ENCODE assay signal across 30 cellular contexts in genomic region chr4:6594826-6595355, GRCh38. TPM values are rescaled to one million over a fixed set of nuclear protein-coding genes. Genes with fewer than 3 reads are reported as not detected.
DNase-seq lines count a peak whose midpoint lies in the region; ATAC-seq and TF ChIP-seq lines count a peak whose summit lies in the region.
"Had no signal": no experiment of that assay in that cellular context is flagged by ENCODE, and none has a peak within 500 bp of the region (broad histone marks: within the 10 kb centered on the region; RNA-seq: fewer than 3 reads in every experiment).

No MANE protein-coding gene starts in this region.

- POLR2A ChIA-PET in PC-3 (lab: Charles Lee; ENCODE audit: unreplicated experiment) (no interaction called here), WTC11 (lab: Charles Lee) (no interaction called here)

- intact Hi-C loops in PC-3 (cut with micrococcal nuclease), result no loop called here

- TF ChIP-seq EP300 in suprapubic skin (IDR thresholded peaks at IDR 0.05), result no peak

- H3K9me2 ChIP-seq in PC-3 (replicated peaks; ENCODE audit: low read length), result no peaks in the 10 kb centered on the region

- H3K4me2 ChIP-seq in PC-3 (ENCODE audit: low read length), result no peak overlapping the region

- H3K27me3 ChIP-seq in PC-3 (ENCODE audit: low read length) (no peaks in the 10 kb centered on the region), suprapubic skin (no peaks in the 10 kb centered on the region)
- H3K27me3 ChIP-seq: esophagus muscularis mucosa, SJCRH30 had no signal

- H2AFZ ChIP-seq in PC-3 (ENCODE audit: low read length), result no peak overlapping the region

- H3K9me3 ChIP-seq in PC-3 (ENCODE audit: low read length), result no peaks in the 10 kb centered on the region
- H3K9me3 ChIP-seq in suprapubic skin, result no peaks in the 10 kb centered on the region
- H3K9me3 ChIP-seq: esophagus muscularis mucosa, gastrocnemius medialis, lower lobe of right lung, SJCRH30 had no signal

- peak overlapping the region; percentile 46 for H3K27ac Mint-ChIP-seq in activated naive CD4-positive, alpha-beta T cell treated with anti-CD3 and anti-CD28 coated beads, Interleukin-2, amount 10 ng/mL, durations not matched to agents 7 days and 5 days
- no peak overlapping the region for H3K27ac Mint-ChIP-seq in WTC11
- H3K27ac Mint-ChIP-seq: CD4-positive, alpha-beta memory T cell; dendritic cell treated with granulocyte-macrophage colony-stimulating factor and Interleukin-4, amounts not matched to agents 40 ng/mL and 50 ng/mL, for 4 days; naive thymus-derived CD8-positive, alpha-beta T cell; stimulated activated memory B cell treated with anti-CD40 and anti-IgM and Interleukin-4, amounts not matched to agents 10 μg/mL and 1 μg/mL and 100 μg/mL, for 72 hours; type B pancreatic cell had no signal

- DNase-seq in activated naive CD4-positive, alpha-beta T cell treated with anti-CD3 and anti-CD28 coated beads, Interleukin-2, amount 10 ng/mL, durations not matched to agents 7 days and 5 days, result no peak
- DNase-seq in activated naive CD4-positive, alpha-beta T cell treated with anti-CD3 and anti-CD28 coated beads, Interleukin-2, amount 50 U/mL, for 16 hours, result no peak
- DNase-seq in PC-3 (peak; percentile 25), suprapubic skin (ENCODE audit: low spot score in 2 of 2) (no peak), WTC11 (ENCODE audit: low spot score) (no peak)
- DNase-seq: 8988T; activated CD4-positive, CD25-positive, alpha-beta regulatory T cell; activated naive CD4-positive, alpha-beta T cell; activated T-cell treated with anti-CD3 and anti-CD28 coated beads, Interleukin-2, amount 50 U/mL, for 48 hours; CD4-positive, alpha-beta memory T cell; gastrocnemius medialis; kidney glomerular epithelial cell; lower lobe of right lung; naive thymus-derived CD8-positive, alpha-beta T cell; NCI-H1694 treated with DMSO at 0.1 percent for 48 hours; NCI-H446 treated with DMSO at 0.1 percent for 48 hours; occipital lobe; SJCRH30; stimulated activated CD4-positive, alpha-beta T cell treated with anti-CD3 and anti-CD28 coated beads, Interleukin-15, amount 100 ng/mL, for 24 hours; substantia nigra; SW 1271; T-helper 9 cell had no signal

- H3F3A ChIP-seq in PC-3 (ENCODE audit: low read length, unreplicated experiment), result no peaks in the 10 kb centered on the region

- H3K4me1 ChIP-seq in PC-3 (ENCODE audit: insufficient read depth, low read length) (no peaks in the 10 kb centered on the region), suprapubic skin (no peaks in the 10 kb centered on the region)
- H3K4me1 ChIP-seq: esophagus muscularis mucosa, gastrocnemius medialis, lower lobe of right lung, SJCRH30 had no signal

- no peak for TF ChIP-seq POLR2A in suprapubic skin (IDR thresholded peaks at IDR 0.05)

- 96% methylated on average over 7 of the region's 7 CpGs for WGBS in suprapubic skin

- TF ChIP-seq CTCF in PC-3 (conservative IDR thresholded peaks at IDR 0.05; ENCODE audit: low read depth, low read length) (no peak), suprapubic skin (IDR thresholded peaks at IDR 0.05) (no peak), WTC11 (IDR thresholded peaks at IDR 0.05) (no peak)

- H3K4me3 ChIP-seq in PC-3 (ENCODE audit: low read length) (no peak overlapping the region), suprapubic skin (no peak overlapping the region)
- H3K4me3 ChIP-seq: esophagus muscularis mucosa, gastrocnemius medialis, lower lobe of right lung, SJCRH30 had no signal

- H3K4me1 Mint-ChIP-seq in activated naive CD4-positive, alpha-beta T cell treated with anti-CD3 and anti-CD28 coated beads, Interleukin-2, amount 10 ng/mL, durations not matched to agents 7 days and 5 days, result no peaks in the 10 kb centered on the region
- no peaks in the 10 kb centered on the region for H3K4me1 Mint-ChIP-seq in WTC11
- H3K4me1 Mint-ChIP-seq: CD4-positive, alpha-beta memory T cell had no signal

- CTCF ChIA-PET in activated naive CD4-positive, alpha-beta T cell treated with anti-CD3 and anti-CD28 coated beads, Interleukin-2, amount 10 ng/mL, durations not matched to agents 7 days and 5 days (lab: Charles Lee), result no interaction called here
- CTCF ChIA-PET in PC-3 (lab: Charles Lee) (no interaction called here), WTC11 (lab: Charles Lee) (no interaction called here)

- peaks cover 21% of the 10 kb centered on the region for H3K36me3 Mint-ChIP-seq in activated naive CD4-positive, alpha-beta T cell treated with anti-CD3 and anti-CD28 coated beads, Interleukin-2, amount 10 ng/mL, durations not matched to agents 7 days and 5 days
- peaks cover 2% of the 10 kb centered on the region; the same call in 1 of the 2 replicates for H3K36me3 Mint-ChIP-seq in WTC11
- H3K36me3 Mint-ChIP-seq: type B pancreatic cell had no signal

- H3K9ac ChIP-seq in PC-3 (ENCODE audit: low read length), result no peak overlapping the region

- ATAC-seq in PC-3, result peak; percentile 43; the same call in 1 of the 2 replicates
- ATAC-seq in esophagus mucosa, result peak; percentile 45
- no peak for ATAC-seq in GM18870 (IDR thresholded peaks at IDR 0.05; ENCODE audit: unreplicated experiment)
- ATAC-seq in HG03439 (IDR thresholded peaks at IDR 0.05; ENCODE audit: unreplicated experiment), result no peak
- no peak for ATAC-seq in WTC11
- ATAC-seq: gastrocnemius medialis; lower lobe of right lung; naive thymus-derived CD8-positive, alpha-beta T cell; stimulated activated memory B cell treated with anti-CD40 and anti-IgM and Interleukin-4, amounts not matched to agents 10 μg/mL and 1 μg/mL and 100 μg/mL, for 72 hours had no signal

- H3K27ac ChIP-seq in PC-3 (ENCODE audit: low read length) (no peak overlapping the region), suprapubic skin (no peak overlapping the region)
- H3K27ac ChIP-seq: esophagus muscularis mucosa, gastrocnemius medialis, HL-60, lower lobe of right lung, SJCRH30 had no signal

- BruUV-seq in PC-3 (replicated peaks; lab: Mats Ljungman, UMichigan), result no TSS peak

- H3K36me3 ChIP-seq in PC-3 (ENCODE audit: low read depth, low read length) (no peaks in the 10 kb centered on the region), suprapubic skin (peaks cover 78% of the 10 kb centered on the region)
- H3K36me3 ChIP-seq: gastrocnemius medialis, SJCRH30 had no signal

- no peaks in the 10 kb centered on the region for H3K27me3 Mint-ChIP-seq in activated naive CD4-positive, alpha-beta T cell treated with anti-CD3 and anti-CD28 coated beads, Interleukin-2, amount 10 ng/mL, durations not matched to agents 7 days and 5 days
- peaks cover 4% of the 10 kb centered on the region; the same call in 1 of the 2 replicates for H3K27me3 Mint-ChIP-seq in WTC11 (ENCODE audit: low read depth)
- H3K27me3 Mint-ChIP-seq: CD4-positive, alpha-beta memory T cell; dendritic cell treated with granulocyte-macrophage colony-stimulating factor and Interleukin-4, amounts not matched to agents 40 ng/mL and 50 ng/mL, for 4 days; naive thymus-derived CD8-positive, alpha-beta T cell; stimulated activated memory B cell treated with anti-CD40 and anti-IgM and Interleukin-4, amounts not matched to agents 10 μg/mL and 1 μg/mL and 100 μg/mL, for 72 hours; type B pancreatic cell had no signal

- H3K9me3 Mint-ChIP-seq in activated naive CD4-positive, alpha-beta T cell treated with anti-CD3 and anti-CD28 coated beads, Interleukin-2, amount 10 ng/mL, durations not matched to agents 7 days and 5 days, result no peaks in the 10 kb centered on the region
- no peaks in the 10 kb centered on the region for H3K9me3 Mint-ChIP-seq in WTC11
- H3K9me3 Mint-ChIP-seq: CD4-positive, alpha-beta memory T cell; dendritic cell treated with granulocyte-macrophage colony-stimulating factor and Interleukin-4, amounts not matched to agents 40 ng/mL and 50 ng/mL, for 4 days; naive thymus-derived CD8-positive, alpha-beta T cell; stimulated activated memory B cell treated with anti-CD40 and anti-IgM and Interleukin-4, amounts not matched to agents 10 μg/mL and 1 μg/mL and 100 μg/mL, for 72 hours; type B pancreatic cell had no signal

- no peaks in the 10 kb centered on the region for H4K20me1 ChIP-seq in PC-3 (ENCODE audit: low read length)

- no peak overlapping the region for H3K4me3 Mint-ChIP-seq in activated naive CD4-positive, alpha-beta T cell treated with anti-CD3 and anti-CD28 coated beads, Interleukin-2, amount 10 ng/mL, durations not matched to agents 7 days and 5 days
- H3K4me3 Mint-ChIP-seq in WTC11, result no peak overlapping the region
- H3K4me3 Mint-ChIP-seq: CD4-positive, alpha-beta memory T cell; dendritic cell treated with granulocyte-macrophage colony-stimulating factor and Interleukin-4, amounts not matched to agents 40 ng/mL and 50 ng/mL, for 4 days; naive thymus-derived CD8-positive, alpha-beta T cell; stimulated activated memory B cell treated with anti-CD40 and anti-IgM and Interleukin-4, amounts not matched to agents 10 μg/mL and 1 μg/mL and 100 μg/mL, for 72 hours; type B pancreatic cell had no signal

- no peaks in the 10 kb centered on the region for H3K79me2 ChIP-seq in PC-3 (ENCODE audit: low read length)

TF ChIP-seq in WTC11, 78 proteins besides CTCF, POLR2A, EP300 and RAD21 (continues in another document):
- TF ChIP-seq, protein P1, sequence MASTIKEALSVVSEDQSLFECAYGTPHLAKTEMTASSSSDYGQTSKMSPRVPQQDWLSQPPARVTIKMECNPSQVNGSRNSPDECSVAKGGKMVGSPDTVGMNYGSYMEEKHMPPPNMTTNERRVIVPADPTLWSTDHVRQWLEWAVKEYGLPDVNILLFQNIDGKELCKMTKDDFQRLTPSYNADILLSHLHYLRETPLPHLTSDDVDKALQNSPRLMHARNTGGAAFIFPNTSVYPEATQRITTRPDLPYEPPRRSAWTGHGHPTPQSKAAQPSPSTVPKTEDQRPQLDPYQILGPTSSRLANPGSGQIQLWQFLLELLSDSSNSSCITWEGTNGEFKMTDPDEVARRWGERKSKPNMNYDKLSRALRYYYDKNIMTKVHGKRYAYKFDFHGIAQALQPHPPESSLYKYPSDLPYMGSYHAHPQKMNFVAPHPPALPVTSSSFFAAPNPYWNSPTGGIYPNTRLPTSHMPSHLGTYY (CRISPR knock-in tag; IDR thresholded peaks at IDR 0.05), result no peak
- TF ChIP-seq MYBL2 (CRISPR knock-in tag; IDR thresholded peaks at IDR 0.05) (no peak), ZNF263 (CRISPR knock-in tag; IDR thresholded peaks at IDR 0.05; ENCODE audit: low read depth) (no peak), NFE2L1 (CRISPR knock-in tag; IDR thresholded peaks at IDR 0.05) (no peak), TCF7 (CRISPR knock-in tag; IDR thresholded peaks at IDR 0.05; ENCODE audit: low read depth) (no peak)
- TF ChIP-seq, protein P2, sequence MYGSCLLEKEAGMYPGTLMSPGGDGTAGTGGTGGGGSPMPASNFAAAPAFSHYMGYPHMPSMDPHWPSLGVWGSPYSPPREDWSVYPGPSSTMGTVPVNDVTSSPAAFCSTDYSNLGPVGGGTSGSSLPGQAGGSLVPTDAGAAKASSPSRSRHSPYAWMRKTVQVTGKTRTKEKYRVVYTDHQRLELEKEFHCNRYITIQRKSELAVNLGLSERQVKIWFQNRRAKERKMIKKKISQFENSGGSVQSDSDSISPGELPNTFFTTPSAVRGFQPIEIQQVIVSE (CRISPR knock-in tag; IDR thresholded peaks at IDR 0.05; ENCODE audit: borderline replicate concordance), result no peak

RNA-seq across cellular contexts. Expression of gene MAN2B2, which starts 19.9 kb away (rescaled TPM):
- total RNA-seq in PC-3 (2014; rRNA removed), result 8.5 and 9.8 TPM in 2 replicates
- 11.0 TPM for total RNA-seq in esophagus mucosa
- total RNA-seq in suprapubic skin, result 10 to 100 TPM; 19.6 to 27.9 (median 25.2) TPM
- 6.3 to 8.0 TPM (median 7.5 TPM) in 3 replicates for total RNA-seq in WTC11 (2021)

RNA-seq across cellular contexts. Expression of gene MRFAP1, which starts 45.6 kb away (rescaled TPM):
- total RNA-seq in PC-3 (2014; rRNA removed) (122 and 200 TPM in 2 replicates), esophagus mucosa (157 TPM), suprapubic skin (100 to 1,000 TPM; 143 to 214 (median 163) TPM), WTC11 (2021) (296 to 319 TPM (median 303 TPM) in 3 replicates)

Comparison
In these comparisons a context has a peak if more than half of its experiments do, and no peak if none do; other contexts are left out.
1. ATAC-seq: peak in PC-3 (single experiment) and esophagus mucosa (single experiment); none in GM18870 (single experiment), HG03439 (single experiment) and WTC11 (single experiment).